In the genomic region with DNA sequence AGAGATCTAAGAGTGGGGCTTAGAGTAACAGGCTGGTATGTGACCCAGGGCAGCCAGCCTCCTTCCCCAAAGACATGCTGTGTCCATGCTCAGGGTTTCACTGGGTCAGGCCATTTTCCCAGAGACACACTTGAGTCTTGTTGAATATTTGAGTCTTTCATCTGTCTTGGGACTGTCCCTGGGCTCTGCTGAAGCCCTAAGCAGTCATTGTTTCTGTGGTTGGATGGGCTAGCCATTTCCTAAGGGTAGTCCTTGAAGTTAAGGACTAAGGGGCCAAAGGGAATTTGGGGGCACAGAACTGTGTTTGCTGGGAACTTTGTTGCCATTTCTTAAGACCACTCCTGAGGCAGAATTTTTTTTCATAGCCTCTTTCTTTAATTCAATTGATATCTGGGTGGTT, we compare ENCODE assay signal across 1 cellular context.
A peak's percentile ranks its signal among the peaks of the same experiment; 100 is the strongest.
TF ChIP-seq lines count a peak whose summit lies in the region.

No MANE protein-coding gene starts in this region.

TF ChIP-seq in GM12878, 131 proteins besides CTCF, POLR2A, EP300 and RAD21 (continued from another document):
- TF ChIP-seq, protein P1, sequence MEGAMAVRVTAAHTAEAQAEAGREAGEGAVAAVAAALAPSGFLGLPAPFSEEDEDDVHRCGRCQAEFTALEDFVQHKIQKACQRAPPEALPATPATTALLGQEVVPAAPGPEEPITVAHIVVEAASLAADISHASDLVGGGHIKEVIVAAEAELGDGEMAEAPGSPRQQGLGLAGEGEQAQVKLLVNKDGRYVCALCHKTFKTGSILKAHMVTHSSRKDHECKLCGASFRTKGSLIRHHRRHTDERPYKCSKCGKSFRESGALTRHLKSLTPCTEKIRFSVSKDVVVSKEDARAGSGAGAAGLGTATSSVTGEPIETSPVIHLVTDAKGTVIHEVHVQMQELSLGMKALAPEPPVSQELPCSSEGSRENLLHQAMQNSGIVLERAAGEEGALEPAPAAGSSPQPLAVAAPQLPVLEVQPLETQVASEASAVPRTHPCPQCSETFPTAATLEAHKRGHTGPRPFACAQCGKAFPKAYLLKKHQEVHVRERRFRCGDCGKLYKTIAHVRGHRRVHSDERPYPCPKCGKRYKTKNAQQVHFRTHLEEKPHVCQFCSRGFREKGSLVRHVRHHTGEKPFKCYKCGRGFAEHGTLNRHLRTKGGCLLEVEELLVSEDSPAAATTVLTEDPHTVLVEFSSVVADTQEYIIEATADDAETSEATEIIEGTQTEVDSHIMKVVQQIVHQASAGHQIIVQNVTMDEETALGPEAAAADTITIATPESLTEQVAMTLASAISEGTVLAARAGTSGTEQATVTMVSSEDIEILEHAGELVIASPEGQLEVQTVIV (IDR thresholded peaks at IDR 0.05; ENCODE audit: borderline replicate concordance, partially characterized antibody): no peak
- 0 out of 2 replicates have a peak, but pooled peaks have one; percentile 6 for TF ChIP-seq IKZF1 (conservative IDR thresholded peaks at IDR 0.05)
- no peak for TF ChIP-seq BHLHE40 (IDR thresholded peaks at IDR 0.05; ENCODE audit: borderline replicate concordance in 1 of 2, low read depth in 2 of 2, low read length in 1 of 2)
- TF ChIP-seq IKZF2 (IDR thresholded peaks at IDR 0.05): 0 out of 4 replicates have a peak, but pooled peaks of 1 of the 2 experiments have one; percentile 4
- no peak for TF ChIP-seq SMAD1 (IDR thresholded peaks at IDR 0.05; ENCODE audit: low read depth, partially characterized antibody)
